ENCODE assay signal across 25 cellular contexts in the genomic region with DNA sequence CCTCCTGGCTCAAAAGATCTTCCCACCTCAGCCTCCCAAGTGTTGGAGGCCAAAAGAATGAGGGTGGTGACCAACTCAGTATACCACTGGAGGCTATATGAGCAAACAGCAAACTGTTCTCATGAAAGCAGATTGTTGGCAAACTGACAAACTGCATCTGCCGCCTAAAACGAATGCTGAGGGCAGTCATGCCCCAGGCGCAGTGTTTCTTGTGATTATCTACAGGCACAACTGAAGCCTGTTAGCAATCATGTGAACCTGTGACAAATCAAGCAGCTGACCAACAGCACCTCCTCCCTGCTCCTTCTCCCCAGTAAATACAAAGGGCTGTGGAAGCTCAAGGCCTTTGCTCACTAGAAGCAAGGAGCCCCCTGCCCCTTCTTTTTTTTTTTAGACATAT. TPM values are rescaled to one million over a fixed set of nuclear protein-coding genes. Genes with fewer than 3 reads are reported as not detected.
A peak's percentile ranks its signal among the peaks of the same experiment; 100 is the strongest.
DNase-seq lines count a peak whose midpoint lies in the region; ATAC-seq, FAIRE-seq and TF ChIP-seq lines count a peak whose summit lies in the region.
"Had no signal": no experiment of that assay in that cellular context is flagged by ENCODE, and none has a peak within 500 bp of the region (broad histone marks: within the 10 kb centered on the region; RNA-seq: fewer than 3 reads in every experiment).

No MANE protein-coding gene starts in this region.

- H3K27ac ChIP-seq in keratinocyte (ENCODE audit: control insufficient read depth, insufficient read depth, low read length) (peak overlapping the region; percentile 8), substantia nigra (ENCODE audit: low read depth, low read length, poor library complexity, severe bottlenecking) (no peak overlapping the region), tibial artery (no peak overlapping the region)
- H3K27ac ChIP-seq: BLaER1 had no signal

- no peaks in the 10 kb centered on the region for H3K9me1 ChIP-seq in keratinocyte (ENCODE audit: control insufficient read depth, extremely low read depth, insufficient read depth, low read length)

- no peaks in the 10 kb centered on the region for H3K9me3 ChIP-seq in keratinocyte (ENCODE audit: control insufficient read depth, low read depth, low read length)
- H3K9me3 ChIP-seq in tibial artery, result no peaks in the 10 kb centered on the region
- H3K9me3 ChIP-seq: BLaER1 had no signal

- H3K36me3 ChIP-seq in keratinocyte (ENCODE audit: control insufficient read depth in 2 of 2, extremely low read depth in 1 of 2, insufficient read depth in 2 of 2, low read length in 2 of 2) (peaks cover 9 to 25% of the 10 kb centered on the region in 2 experiments), tibial artery (peaks cover 34 to 54% (median 42%) of the 10 kb centered on the region in 3 donors)

- ATAC-seq in HG02763 (IDR thresholded peaks at IDR 0.05; ENCODE audit: unreplicated experiment), result no peak
- no peak for ATAC-seq in SK-N-SH treated with all-trans-retinoic acid at 6 μM for 48 hours
- ATAC-seq: HCT116, Panc1 had no signal

- no peak overlapping the region for H3K4me3 ChIP-seq in epithelial cell of esophagus (ENCODE audit: low read length)
- H3K4me3 ChIP-seq in keratinocyte (ENCODE audit: control insufficient read depth in 2 of 3, extremely low read depth in 1 of 3, insufficient read depth in 2 of 3, low read depth in 1 of 3, low read length in 3 of 3), result no peak overlapping the region
- no peak overlapping the region for H3K4me3 ChIP-seq in tibial artery
- H3K4me3 ChIP-seq: BLaER1 had no signal

- intact Hi-C loops in tibial artery (cut with DNase I; ENCODE audit: low total_unique reads), result no loop called here

- dilution Hi-C loops in keratinocyte (cut with MboI; ENCODE audit: extremely low pct_ligation_motif_present, low sequenced_read_pairs), result no loop called here

- H4K20me1 ChIP-seq in keratinocyte (ENCODE audit: control insufficient read depth, extremely low read depth, insufficient read depth, low read length), result no peaks in the 10 kb centered on the region
- H4K20me1 ChIP-seq: BLaER1 had no signal

- no peak for FAIRE-seq in keratinocyte (lab: Jason Lieb, UNC)
- FAIRE-seq: G401.6, GM12892, HTR-8/SVneo had no signal

- H3K27me3 ChIP-seq in keratinocyte (ENCODE audit: control insufficient read depth, extremely low read depth, insufficient read depth, low read length), result no peaks in the 10 kb centered on the region
- H3K27me3 ChIP-seq in tibial artery, result no peaks in the 10 kb centered on the region
- H3K27me3 ChIP-seq: BLaER1 had no signal

- no peak overlapping the region for H3K4me2 ChIP-seq in keratinocyte (ENCODE audit: control insufficient read depth, extremely low read depth, insufficient read depth, low read depth, low read length)
- H3K4me2 ChIP-seq: BLaER1 had no signal

- no peak overlapping the region for H3K9ac ChIP-seq in keratinocyte (ENCODE audit: control insufficient read depth, extremely low read depth, insufficient read depth, low read length)
- H3K9ac ChIP-seq: BLaER1 had no signal

- TF ChIP-seq CTCF in epithelial cell of esophagus (IDR thresholded peaks at IDR 0.05; ENCODE audit: insufficient read depth, low read depth, low read length, missing control alignments) (no peak), keratinocyte (optimal IDR thresholded peaks at IDR 0.05 in 1 of 3, IDR thresholded peaks at IDR 0.05 in 1 of 3, conservative IDR thresholded peaks at IDR 0.05 in 1 of 3; ENCODE audit: extremely low read depth in 1 of 3, insufficient read depth in 2 of 3, low read length in 3 of 3) (no peak), tibial artery (IDR thresholded peaks at IDR 0.05) (no peak)

- DNase-seq in EH (ENCODE audit: low read depth) (peak; percentile 21), NCI-H226 (peak; percentile 17), epithelial cell of esophagus (ENCODE audit: low read depth) (peak; percentile 39), keratinocyte (ENCODE audit: low read depth, low spot score) (peak; percentile 4), substantia nigra (lab: John Stamatoyannopoulos, UW) (no peak), tibial artery (no peak)
- DNase-seq: CD4-positive, alpha-beta T cell; COR-L47; DMS79; GOT3; KG1; NCI-H1105; NCI-H2029 treated with DMSO at 0.1 percent for 48 hours; NCI-H345; NCI-H524; NCI-H774; NK-92 treated with Interleukin-12 subunit alpha and Interleukin-12 subunit beta, amount 100 ng/mL, for 24 hours had no signal

- H2AFZ ChIP-seq in keratinocyte (ENCODE audit: control insufficient read depth, low read length), result no peak overlapping the region

- no peaks in the 10 kb centered on the region for H3K4me1 ChIP-seq in keratinocyte (ENCODE audit: control insufficient read depth, extremely low read depth, insufficient read depth, low read length)
- no peaks in the 10 kb centered on the region for H3K4me1 ChIP-seq in tibial artery
- H3K4me1 ChIP-seq: BLaER1 had no signal

- H3K79me2 ChIP-seq in keratinocyte (ENCODE audit: control insufficient read depth, insufficient read depth, low read length), result no peaks in the 10 kb centered on the region

TF ChIP-seq in SK-N-SH treated with all-trans-retinoic acid at 6 μM for 48 hours, 23 proteins besides CTCF, POLR2A, EP300 and RAD21 (continues in another document):
- TF ChIP-seq, protein P1, sequence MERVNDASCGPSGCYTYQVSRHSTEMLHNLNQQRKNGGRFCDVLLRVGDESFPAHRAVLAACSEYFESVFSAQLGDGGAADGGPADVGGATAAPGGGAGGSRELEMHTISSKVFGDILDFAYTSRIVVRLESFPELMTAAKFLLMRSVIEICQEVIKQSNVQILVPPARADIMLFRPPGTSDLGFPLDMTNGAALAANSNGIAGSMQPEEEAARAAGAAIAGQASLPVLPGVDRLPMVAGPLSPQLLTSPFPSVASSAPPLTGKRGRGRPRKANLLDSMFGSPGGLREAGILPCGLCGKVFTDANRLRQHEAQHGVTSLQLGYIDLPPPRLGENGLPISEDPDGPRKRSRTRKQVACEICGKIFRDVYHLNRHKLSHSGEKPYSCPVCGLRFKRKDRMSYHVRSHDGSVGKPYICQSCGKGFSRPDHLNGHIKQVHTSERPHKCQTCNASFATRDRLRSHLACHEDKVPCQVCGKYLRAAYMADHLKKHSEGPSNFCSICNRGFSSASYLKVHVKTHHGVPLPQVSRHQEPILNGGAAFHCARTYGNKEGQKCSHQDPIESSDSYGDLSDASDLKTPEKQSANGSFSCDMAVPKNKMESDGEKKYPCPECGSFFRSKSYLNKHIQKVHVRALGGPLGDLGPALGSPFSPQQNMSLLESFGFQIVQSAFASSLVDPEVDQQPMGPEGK (CRISPR knock-in tag; IDR thresholded peaks at IDR 0.05; ENCODE audit: borderline replicate concordance), result no peak
- TF ChIP-seq CSDC2 (CRISPR knock-in tag; IDR thresholded peaks at IDR 0.05) (no peak), TOX (CRISPR knock-in tag; IDR thresholded peaks at IDR 0.05; ENCODE audit: borderline replicate concordance) (no peak), ZFP3 (CRISPR knock-in tag; IDR thresholded peaks at IDR 0.05) (no peak), POU6F1 (CRISPR knock-in tag; IDR thresholded peaks at IDR 0.05; ENCODE audit: borderline replicate concordance, low read depth) (no peak), PPARA (CRISPR knock-in tag; IDR thresholded peaks at IDR 0.05; ENCODE audit: borderline replicate concordance) (no peak), ISL1 (CRISPR knock-in tag; IDR thresholded peaks at IDR 0.05) (no peak), TCF4 (CRISPR knock-in tag; IDR thresholded peaks at IDR 0.05; ENCODE audit: borderline replicate concordance) (no peak), SNAI2 (CRISPR knock-in tag; IDR thresholded peaks at IDR 0.05) (no peak)
- TF ChIP-seq, protein P2, sequence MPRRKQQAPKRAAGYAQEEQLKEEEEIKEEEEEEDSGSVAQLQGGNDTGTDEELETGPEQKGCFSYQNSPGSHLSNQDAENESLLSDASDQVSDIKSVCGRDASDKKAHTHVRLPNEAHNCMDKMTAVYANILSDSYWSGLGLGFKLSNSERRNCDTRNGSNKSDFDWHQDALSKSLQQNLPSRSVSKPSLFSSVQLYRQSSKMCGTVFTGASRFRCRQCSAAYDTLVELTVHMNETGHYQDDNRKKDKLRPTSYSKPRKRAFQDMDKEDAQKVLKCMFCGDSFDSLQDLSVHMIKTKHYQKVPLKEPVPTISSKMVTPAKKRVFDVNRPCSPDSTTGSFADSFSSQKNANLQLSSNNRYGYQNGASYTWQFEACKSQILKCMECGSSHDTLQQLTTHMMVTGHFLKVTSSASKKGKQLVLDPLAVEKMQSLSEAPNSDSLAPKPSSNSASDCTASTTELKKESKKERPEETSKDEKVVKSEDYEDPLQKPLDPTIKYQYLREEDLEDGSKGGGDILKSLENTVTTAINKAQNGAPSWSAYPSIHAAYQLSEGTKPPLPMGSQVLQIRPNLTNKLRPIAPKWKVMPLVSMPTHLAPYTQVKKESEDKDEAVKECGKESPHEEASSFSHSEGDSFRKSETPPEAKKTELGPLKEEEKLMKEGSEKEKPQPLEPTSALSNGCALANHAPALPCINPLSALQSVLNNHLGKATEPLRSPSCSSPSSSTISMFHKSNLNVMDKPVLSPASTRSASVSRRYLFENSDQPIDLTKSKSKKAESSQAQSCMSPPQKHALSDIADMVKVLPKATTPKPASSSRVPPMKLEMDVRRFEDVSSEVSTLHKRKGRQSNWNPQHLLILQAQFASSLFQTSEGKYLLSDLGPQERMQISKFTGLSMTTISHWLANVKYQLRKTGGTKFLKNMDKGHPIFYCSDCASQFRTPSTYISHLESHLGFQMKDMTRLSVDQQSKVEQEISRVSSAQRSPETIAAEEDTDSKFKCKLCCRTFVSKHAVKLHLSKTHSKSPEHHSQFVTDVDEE (CRISPR knock-in tag; IDR thresholded peaks at IDR 0.05), result no peak

RNA-seq across cellular contexts. Expression of gene BTBD10, which starts 47.8 kb away (rescaled TPM):
- 45.6 to 76.0 TPM (median 66.5 TPM) in 3 replicates for polyA plus RNA-seq in keratinocyte
- 59.9 TPM for polyA plus RNA-seq in keratinocyte (2011; ENCODE audit: low read depth)
- 45.3 and 85.1 TPM in 2 replicates for polyA plus RNA-seq in keratinocyte (2011; cell fraction: cytosol; rRNA removed)
- 50.2 and 63.7 TPM in 2 replicates for polyA plus RNA-seq in keratinocyte (2011; cell fraction: nucleus; rRNA removed)
- 40.5 and 60.6 TPM in 2 replicates for polyA plus RNA-seq in keratinocyte (2012; ENCODE audit: low replicate concordance)
- 53.3 to 117 TPM (median 75.7 TPM) in 3 replicates for polyA minus RNA-seq in keratinocyte
- polyA minus RNA-seq in keratinocyte (2011; cell fraction: cytosol; rRNA and poly(A)+ RNA removed), result 60.8 TPM
- 35.0 and 74.2 TPM in 2 replicates for polyA minus RNA-seq in keratinocyte (2011; cell fraction: nucleus; rRNA and poly(A)+ RNA removed)

Comparison
In these comparisons a context has a peak if more than half of its experiments do, and no peak if none do; other contexts are left out.
1. DNase-seq: peak in EH (single experiment), NCI-H226 (single experiment), epithelial cell of esophagus (single experiment) and keratinocyte (single experiment); none in substantia nigra (0 of 49) and tibial artery (0 of 2).